8 cellular contexts compared by ENCODE assay signal in genomic region chr4:162139412-162139811, GRCh38.
"Had no signal": no experiment of that assay in that cellular context is flagged by ENCODE, and none has a peak within 500 bp of the region (broad histone marks: within the 10 kb centered on the region; RNA-seq: fewer than 3 reads in every experiment).

No MANE protein-coding gene starts in this region.

- FAIRE-seq: G401.6, GM12878, GM12891, GM12892, GM18507, GM19239 had no signal

- H3K4me3 ChIP-seq: GM12878 had no signal

- DNase-seq: GDM1, GF-D8 had no signal

- ATAC-seq: GM12878 had no signal
